ENCODE assay signal across 8 cellular contexts in genomic region chr1:180501865-180502360, GRCh38. TPM values are rescaled to one million over a fixed set of nuclear protein-coding genes. Genes with fewer than 3 reads are reported as not detected.
DNase-seq lines count a peak whose midpoint lies in the region; ATAC-seq and TF ChIP-seq lines count a peak whose summit lies in the region.

No MANE protein-coding gene starts in this region.

- H3K27me3 ChIP-seq in CD4-positive, alpha-beta T cell (ENCODE audit: control insufficient read depth, insufficient read depth, low read length) = no peaks in the 10 kb centered on the region

- peak overlapping the region; percentile 92 for H3K4me3 Mint-ChIP-seq in CD4-positive, alpha-beta T cell
- H3K4me3 Mint-ChIP-seq in dendritic cell treated with granulocyte-macrophage colony-stimulating factor and Interleukin-4, amounts not matched to agents 40 ng/mL and 50 ng/mL, for 4 days = peak overlapping the region; percentile 98
- peak overlapping the region; percentile 93 to 99 (median 95) for H3K4me3 Mint-ChIP-seq in nephron

- DNase-seq in CD4-positive, alpha-beta T cell = peak in 1 of 10 experiments; percentile 16
- DNase-seq in NCI-H748 (lab: John Stamatoyannopoulos, UW; ENCODE audit: unreplicated experiment) = peak; percentile 87
- DNase-seq in hippocampal formation (lab: John Stamatoyannopoulos, UW) = no peak
- DNase-seq in GOT3 (lab: John Stamatoyannopoulos, UW) = no peak

- CTCF ChIA-PET in CD4-positive, alpha-beta T cell (lab: Charles Lee) = interaction anchor here (0.9 to 2.1 kb wide), 5 partner anchors 13 to 129 kb away, joined by 3 to 7 read pairs (median 4); no protein-coding TSS in a partner anchor

- no peaks in the 10 kb centered on the region for H3K9me3 Mint-ChIP-seq in CD4-positive, alpha-beta T cell
- H3K9me3 Mint-ChIP-seq in dendritic cell treated with granulocyte-macrophage colony-stimulating factor and Interleukin-4, amounts not matched to agents 40 ng/mL and 50 ng/mL, for 4 days = no peaks in the 10 kb centered on the region
- no peaks in the 10 kb centered on the region for H3K9me3 Mint-ChIP-seq in nephron

- H3K27ac ChIP-seq in CD4-positive, alpha-beta T cell (ENCODE audit: low read depth, low read length) = peak overlapping the region; percentile 74

- peaks cover 25% of the 10 kb centered on the region for H3K36me3 Mint-ChIP-seq in CD4-positive, alpha-beta T cell (ENCODE audit: low read depth)
- peaks cover 13% of the 10 kb centered on the region for H3K36me3 Mint-ChIP-seq in dendritic cell treated with granulocyte-macrophage colony-stimulating factor and Interleukin-4, amounts not matched to agents 40 ng/mL and 50 ng/mL, for 4 days (ENCODE audit: low read depth)
- H3K36me3 Mint-ChIP-seq in nephron (ENCODE audit: low read depth) = peaks cover 7% of the 10 kb centered on the region

- peak overlapping the region; percentile 94 for H3K27ac Mint-ChIP-seq in CD4-positive, alpha-beta T cell
- peak overlapping the region; percentile 92 for H3K27ac Mint-ChIP-seq in dendritic cell treated with granulocyte-macrophage colony-stimulating factor and Interleukin-4, amounts not matched to agents 40 ng/mL and 50 ng/mL, for 4 days
- H3K27ac Mint-ChIP-seq in nephron = peak overlapping the region; percentile 96 to 98 (median 98)

- peak; percentile 3 for ATAC-seq in CD4-positive, alpha-beta T cell (ENCODE audit: poor library complexity)
- peak; percentile 30 for ATAC-seq in GM19023 (IDR thresholded peaks at IDR 0.05; ENCODE audit: unreplicated experiment)
- ATAC-seq in HG03159 (IDR thresholded peaks at IDR 0.05; ENCODE audit: unreplicated experiment) = peak; percentile 45

- intact Hi-C loops in CD4-positive, alpha-beta T cell (cut with DNase I, micrococcal nuclease) = loop anchor here (2.0 to 10.0 kb wide), 6 partner anchors 19 to 1480 kb away; partner anchors contain the start of genes XPR1 (in 2 of the 2), AXDND1 (in 1 of the 2), STX6 (in 1 of the 2) and TOR1AIP2 (in 1 of the 2)
- intact Hi-C loops in dendritic cell treated with granulocyte-macrophage colony-stimulating factor and Interleukin-4, amounts not matched to agents 40 ng/mL and 50 ng/mL, for 4 days (cut with micrococcal nuclease) = no loop called here

- POLR2A ChIA-PET in CD4-positive, alpha-beta T cell (lab: Charles Lee) = interaction anchor here (0.6 to 2.5 kb wide), 17 partner anchors 10 to 1776 kb away, joined by 3 to 16 read pairs (median 5); partner anchors contain the start of genes MR1, QSOX1, TOR1AIP1 and XPR1

- H3K27me3 Mint-ChIP-seq in CD4-positive, alpha-beta T cell = no peaks in the 10 kb centered on the region
- H3K27me3 Mint-ChIP-seq in dendritic cell treated with granulocyte-macrophage colony-stimulating factor and Interleukin-4, amounts not matched to agents 40 ng/mL and 50 ng/mL, for 4 days = no peaks in the 10 kb centered on the region
- H3K27me3 Mint-ChIP-seq in nephron (ENCODE audit: low read depth) = no peaks in the 10 kb centered on the region

- peaks cover 46% of the 10 kb centered on the region for H3K4me1 Mint-ChIP-seq in CD4-positive, alpha-beta T cell (ENCODE audit: low read depth)
- H3K4me1 Mint-ChIP-seq in dendritic cell treated with granulocyte-macrophage colony-stimulating factor and Interleukin-4, amounts not matched to agents 40 ng/mL and 50 ng/mL, for 4 days (ENCODE audit: low read depth) = peaks cover 24% of the 10 kb centered on the region
- peaks cover 40% of the 10 kb centered on the region for H3K4me1 Mint-ChIP-seq in nephron

- TF ChIP-seq CTCF in CD4-positive, alpha-beta T cell (IDR thresholded peaks at IDR 0.05) = no peak
- TF ChIP-seq CTCF in nephron (IDR thresholded peaks at IDR 0.05; ENCODE audit: unreplicated experiment in 3 of 3) = no peak

- no peaks in the 10 kb centered on the region for H3K9me3 ChIP-seq in CD4-positive, alpha-beta T cell (ENCODE audit: control insufficient read depth, low read length)

RNA-seq across cellular contexts. Expression of gene ACBD6, which starts 0.5 kb away (rescaled TPM):
- 10 to 100 TPM; 28.2 to 28.8 TPM for total RNA-seq in CD4-positive, alpha-beta T cell

RNA-seq across cellular contexts. Expression of gene OVAAL, which starts 56.9 kb away (rescaled TPM):
- total RNA-seq in CD4-positive, alpha-beta T cell = not detected
